In genomic region chr12:107435520-107435919, GRCh38 we compare ENCODE assay signal across 13 cellular contexts.
"Had no signal": no experiment of that assay in that cellular context is flagged by ENCODE, and none has a peak within 500 bp of the region (broad histone marks: within the 10 kb centered on the region; RNA-seq: fewer than 3 reads in every experiment).

No MANE protein-coding gene starts in this region.

- H3K36me3 ChIP-seq: gastroesophageal sphincter, heart left ventricle, left lung, tibial nerve had no signal

- H3K27ac ChIP-seq: gastroesophageal sphincter, heart left ventricle, left lung, tibial nerve had no signal

- H3K4me1 ChIP-seq: gastroesophageal sphincter, heart left ventricle, left lung, tibial nerve had no signal

- H3K9me3 ChIP-seq: gastroesophageal sphincter, heart left ventricle, left lung, tibial nerve had no signal

- ATAC-seq: activated CD8-positive, alpha-beta T cell treated with anti-CD3 and anti-CD28 coated beads, Interleukin-2, amount 10 ng/mL, durations not matched to agents 7 days and 5 days; gastroesophageal sphincter; heart left ventricle; left lung; stimulated activated naive B cell treated with anti-CD40 and anti-IgM and Interleukin-4, amounts not matched to agents 10 μg/mL and 1 μg/mL and 100 μg/mL, for 72 hours had no signal

- H3K4me3 ChIP-seq: gastroesophageal sphincter, heart left ventricle, left lung, tibial nerve had no signal

- H3K27me3 ChIP-seq: left lung, tibial nerve had no signal

- DNase-seq: activated CD4-positive, alpha-beta T cell treated with anti-CD3 and anti-CD28 coated beads, Interleukin-2, amount 10 ng/mL, durations not matched to agents 7 days and 5 days; activated CD8-positive, alpha-beta T cell treated with anti-CD3 and anti-CD28 coated beads, Interleukin-2, amount 10 ng/mL, durations not matched to agents 7 days and 5 days; activated naive CD4-positive, alpha-beta T cell treated with Interleukin-2 at 50 U/mL for 16 hours; activated T-cell treated with anti-CD3 and anti-CD28 coated beads, Interleukin-2, amount 50 U/mL, for 24 hours; anterior cingulate cortex; central memory CD4-positive, alpha-beta T cell; heart left ventricle; left lung; mammary epithelial cell; retina; stimulated activated naive B cell treated with anti-CD40 and anti-IgM and Interleukin-4, amounts not matched to agents 10 μg/mL and 1 μg/mL and 100 μg/mL, for 72 hours had no signal
